1 cellular context compared by ENCODE assay signal in genomic region chr9:34629492-34629809, GRCh38.
TF ChIP-seq lines count a peak whose summit lies in the region.

No MANE protein-coding gene starts in this region.

TF ChIP-seq in GM12878, 131 proteins besides CTCF, POLR2A, EP300 and RAD21:
- TF ChIP-seq KAT2A (conservative IDR thresholded peaks at IDR 0.05; ENCODE audit: control insufficient read depth, low read depth, low read length) (no peak), EZH2 (IDR thresholded peaks at IDR 0.05; ENCODE audit: borderline replicate concordance, control insufficient read depth, low read depth, low read length) (no peak; the same call in 1 of the 2 replicates), NFXL1 (IDR thresholded peaks at IDR 0.05; ENCODE audit: borderline replicate concordance) (no peak), ZNF622 (IDR thresholded peaks at IDR 0.05) (no peak), SIN3A (IDR thresholded peaks at IDR 0.05; ENCODE audit: low read depth, low read length) (no peak), TCF7 (IDR thresholded peaks at IDR 0.05; ENCODE audit: borderline replicate concordance) (no peak), ASH2L (IDR thresholded peaks at IDR 0.05; ENCODE audit: borderline replicate concordance, low read depth) (no peak)
